9 cellular contexts compared by ENCODE assay signal in genomic region chr2:174730530-174731018, GRCh38.
DNase-seq lines count a peak whose midpoint lies in the region; ATAC-seq lines count a peak whose summit lies in the region.
"Had no signal": no experiment of that assay in that cellular context is flagged by ENCODE, and none has a peak within 500 bp of the region (broad histone marks: within the 10 kb centered on the region; RNA-seq: fewer than 3 reads in every experiment).

No MANE protein-coding gene starts in this region.

- H3K9me3 ChIP-seq in HUES6 (ENCODE audit: control insufficient read depth, insufficient read depth, low read depth, low read length) = no peaks in the 10 kb centered on the region
- H3K9me3 ChIP-seq in adipocyte (ENCODE audit: control insufficient read depth, low read length) = no peaks in the 10 kb centered on the region

- peak overlapping the region; percentile 80 for H3K4me3 Mint-ChIP-seq in stimulated activated effector memory CD8-positive, alpha-beta T cell treated with anti-CD3 and anti-CD28 coated beads, Interleukin-12 subunit alpha, Interleukin-12 subunit beta, amount 100 ng/mL, for 72 hours
- H3K4me3 Mint-ChIP-seq: nephron had no signal

- H3K36me3 ChIP-seq in HUES6 (ENCODE audit: control insufficient read depth, insufficient read depth, low read length) (no peaks in the 10 kb centered on the region), adipocyte (ENCODE audit: control insufficient read depth, insufficient read depth, low read length, severe bottlenecking) (no peaks in the 10 kb centered on the region)

- H3K27me3 ChIP-seq in HUES6 (ENCODE audit: control insufficient read depth, insufficient read depth, low read length) (peaks cover 23% of the 10 kb centered on the region), adipocyte (replicated peaks; ENCODE audit: control insufficient read depth, insufficient read depth, low read length) (peaks cover 45% of the 10 kb centered on the region)

- H3K9ac ChIP-seq in HUES6 (ENCODE audit: low read length) (no peak overlapping the region), adipocyte (ENCODE audit: low read length) (no peak overlapping the region)

- H3K4me1 Mint-ChIP-seq in stimulated activated effector memory CD8-positive, alpha-beta T cell treated with anti-CD3 and anti-CD28 coated beads, Interleukin-12 subunit alpha, Interleukin-12 subunit beta, amount 100 ng/mL, for 72 hours = peaks cover 14% of the 10 kb centered on the region
- H3K4me1 Mint-ChIP-seq: nephron had no signal

- DNase-seq in adipocyte (ENCODE audit: low read depth) (no peak), NOMO-1 treated with DMSO at 0.1 percent for 48 hours (lab: John Stamatoyannopoulos, UW; ENCODE audit: unreplicated experiment) (no peak), activated gamma-delta T cell (lab: John Stamatoyannopoulos, UW) (no peak)
- no peak for DNase-seq in stimulated activated effector memory CD8-positive, alpha-beta T cell treated with anti-CD3 and anti-CD28 coated beads, Interleukin-12 subunit alpha, Interleukin-12 subunit beta, amount 100 ng/mL, for 72 hours (ENCODE audit: low spot score in 2 of 2)
- DNase-seq: NCI-H748 treated with DMSO at 0.1 percent for 48 hours had no signal

- H3K27ac ChIP-seq in HUES6 (ENCODE audit: low read depth, low read length) = no peak overlapping the region

- H3K4me3 ChIP-seq in HUES6 (ENCODE audit: low read depth, low read length) = peak overlapping the region; percentile 66
- peak overlapping the region; percentile 76 for H3K4me3 ChIP-seq in adipocyte (ENCODE audit: low read length)
- peak overlapping the region; percentile 59 for H3K4me3 ChIP-seq in iPS-11a (ENCODE audit: low read depth, low read length)

- ATAC-seq in stimulated activated effector memory CD8-positive, alpha-beta T cell treated with anti-CD3 and anti-CD28 coated beads, Interleukin-12 subunit alpha, Interleukin-12 subunit beta, amount 100 ng/mL, for 72 hours = no peak
- no peak for ATAC-seq in HG02870 (IDR thresholded peaks at IDR 0.05; ENCODE audit: unreplicated experiment)

- peak overlapping the region; percentile 27 for H3K27ac Mint-ChIP-seq in stimulated activated effector memory CD8-positive, alpha-beta T cell treated with anti-CD3 and anti-CD28 coated beads, Interleukin-12 subunit alpha, Interleukin-12 subunit beta, amount 100 ng/mL, for 72 hours
- H3K27ac Mint-ChIP-seq: nephron had no signal

- H3K4me1 ChIP-seq in HUES6 (ENCODE audit: control insufficient read depth, insufficient read depth, low read length) (peaks cover 4% of the 10 kb centered on the region; the same call in 1 of the 2 replicates), adipocyte (ENCODE audit: control insufficient read depth, insufficient read depth, low read length) (peaks cover 8% of the 10 kb centered on the region)

- H3K9me3 Mint-ChIP-seq in stimulated activated effector memory CD8-positive, alpha-beta T cell treated with anti-CD3 and anti-CD28 coated beads, Interleukin-12 subunit alpha, Interleukin-12 subunit beta, amount 100 ng/mL, for 72 hours = no peaks in the 10 kb centered on the region
- H3K9me3 Mint-ChIP-seq: nephron had no signal

- no peaks in the 10 kb centered on the region for H3K36me3 Mint-ChIP-seq in stimulated activated effector memory CD8-positive, alpha-beta T cell treated with anti-CD3 and anti-CD28 coated beads, Interleukin-12 subunit alpha, Interleukin-12 subunit beta, amount 100 ng/mL, for 72 hours
